In genomic region chr3:114624676-114625181, GRCh38 we compare ENCODE assay signal across 8 cellular contexts.
A peak's percentile ranks its signal among the peaks of the same experiment; 100 is the strongest.
DNase-seq lines count a peak whose midpoint lies in the region; ATAC-seq and TF ChIP-seq lines count a peak whose summit lies in the region.
"Had no signal": no experiment of that assay in that cellular context is flagged by ENCODE, and none has a peak within 500 bp of the region (broad histone marks: within the 10 kb centered on the region; RNA-seq: fewer than 3 reads in every experiment).

No MANE protein-coding gene starts in this region.

- H3K4me3 Mint-ChIP-seq in activated naive CD4-positive, alpha-beta T cell treated with anti-CD3 and anti-CD28 coated beads, Interleukin-2, amount 10 ng/mL, durations not matched to agents 7 days and 5 days: no peak overlapping the region
- H3K4me3 Mint-ChIP-seq: T-helper 1 cell treated with Interleukin-12 subunit alpha and Interleukin-12 subunit beta and Interleukin-4 antibody, amounts not matched to agents 30 μg/mL and 1 μg/mL, for 36 hours had no signal

- H3K27ac Mint-ChIP-seq in activated naive CD4-positive, alpha-beta T cell treated with anti-CD3 and anti-CD28 coated beads, Interleukin-2, amount 10 ng/mL, durations not matched to agents 7 days and 5 days: no peak overlapping the region
- H3K27ac Mint-ChIP-seq: T-helper 1 cell treated with Interleukin-12 subunit alpha and Interleukin-12 subunit beta and Interleukin-4 antibody, amounts not matched to agents 30 μg/mL and 1 μg/mL, for 36 hours had no signal

- H3K4me1 Mint-ChIP-seq in activated naive CD4-positive, alpha-beta T cell treated with anti-CD3 and anti-CD28 coated beads, Interleukin-2, amount 10 ng/mL, durations not matched to agents 7 days and 5 days: no peaks in the 10 kb centered on the region

- intact Hi-C loops in Right ventricle myocardium inferior (cut with DNase I): loop anchor here (5.0 to 10.0 kb wide), 2 partner anchors 33 to 470 kb away; no protein-coding TSS in a partner anchor

- DNase-seq in HT-29 (ENCODE audit: low spot score): peak; percentile 83
- peak; percentile 95 for DNase-seq in Right ventricle myocardium inferior (ENCODE audit: missing footprints)
- DNase-seq in activated naive CD4-positive, alpha-beta T cell treated with anti-CD3 and anti-CD28 coated beads, Interleukin-2, amount 10 ng/mL, durations not matched to agents 7 days and 5 days: no peak

- H3K4me1 ChIP-seq in parathyroid adenoma: peaks cover 9% of the 10 kb centered on the region

- H3K79me2 ChIP-seq in parathyroid adenoma: no peaks in the 10 kb centered on the region

- 26 to 59% (median 35%) methylated on average over 10 of the region's 10 CpGs for WGBS in adipose tissue, 3 donors

- H3K9me3 ChIP-seq in parathyroid adenoma (ENCODE audit: control insufficient read depth, low read length): no peaks in the 10 kb centered on the region

- peak; percentile 95 for ATAC-seq in Right ventricle myocardium inferior
- no peak for ATAC-seq in GM18502 (IDR thresholded peaks at IDR 0.05; ENCODE audit: poor library complexity, unreplicated experiment)
- no peak for ATAC-seq in GM21717 (IDR thresholded peaks at IDR 0.05; ENCODE audit: unreplicated experiment)

- H3K9me3 Mint-ChIP-seq in activated naive CD4-positive, alpha-beta T cell treated with anti-CD3 and anti-CD28 coated beads, Interleukin-2, amount 10 ng/mL, durations not matched to agents 7 days and 5 days: no peaks in the 10 kb centered on the region
- H3K9me3 Mint-ChIP-seq: T-helper 1 cell treated with Interleukin-12 subunit alpha and Interleukin-12 subunit beta and Interleukin-4 antibody, amounts not matched to agents 30 μg/mL and 1 μg/mL, for 36 hours had no signal

- no peaks in the 10 kb centered on the region for H3K36me3 ChIP-seq in parathyroid adenoma (ENCODE audit: control insufficient read depth, insufficient read depth, low read length)

- H3K36me3 Mint-ChIP-seq in activated naive CD4-positive, alpha-beta T cell treated with anti-CD3 and anti-CD28 coated beads, Interleukin-2, amount 10 ng/mL, durations not matched to agents 7 days and 5 days: no peaks in the 10 kb centered on the region

- no peak for TF ChIP-seq CTCF in parathyroid adenoma (IDR thresholded peaks at IDR 0.05)

- H3K27me3 Mint-ChIP-seq in activated naive CD4-positive, alpha-beta T cell treated with anti-CD3 and anti-CD28 coated beads, Interleukin-2, amount 10 ng/mL, durations not matched to agents 7 days and 5 days: no peaks in the 10 kb centered on the region

- peak overlapping the region; percentile 48 for H3K4me2 ChIP-seq in parathyroid adenoma (ENCODE audit: low read length)

- H3K9ac ChIP-seq in parathyroid adenoma: no peak overlapping the region

- peak overlapping the region; percentile 95 for H3K27ac ChIP-seq in adipose tissue (ENCODE audit: low read depth, low read length)
- H3K27ac ChIP-seq in parathyroid adenoma: peak overlapping the region; percentile 76

- H3K4me3 ChIP-seq in parathyroid adenoma (ENCODE audit: low read depth, low read length): peak overlapping the region; percentile 3

- no peaks in the 10 kb centered on the region for H3K27me3 ChIP-seq in parathyroid adenoma (ENCODE audit: control insufficient read depth, insufficient read depth, low read length)

- CTCF ChIA-PET in activated naive CD4-positive, alpha-beta T cell treated with anti-CD3 and anti-CD28 coated beads, Interleukin-2, amount 10 ng/mL, durations not matched to agents 7 days and 5 days (lab: Charles Lee): no interaction called here

- H2AFZ ChIP-seq in parathyroid adenoma: no peak overlapping the region
